ENCODE assay signal across 9 cellular contexts in the genomic region with DNA sequence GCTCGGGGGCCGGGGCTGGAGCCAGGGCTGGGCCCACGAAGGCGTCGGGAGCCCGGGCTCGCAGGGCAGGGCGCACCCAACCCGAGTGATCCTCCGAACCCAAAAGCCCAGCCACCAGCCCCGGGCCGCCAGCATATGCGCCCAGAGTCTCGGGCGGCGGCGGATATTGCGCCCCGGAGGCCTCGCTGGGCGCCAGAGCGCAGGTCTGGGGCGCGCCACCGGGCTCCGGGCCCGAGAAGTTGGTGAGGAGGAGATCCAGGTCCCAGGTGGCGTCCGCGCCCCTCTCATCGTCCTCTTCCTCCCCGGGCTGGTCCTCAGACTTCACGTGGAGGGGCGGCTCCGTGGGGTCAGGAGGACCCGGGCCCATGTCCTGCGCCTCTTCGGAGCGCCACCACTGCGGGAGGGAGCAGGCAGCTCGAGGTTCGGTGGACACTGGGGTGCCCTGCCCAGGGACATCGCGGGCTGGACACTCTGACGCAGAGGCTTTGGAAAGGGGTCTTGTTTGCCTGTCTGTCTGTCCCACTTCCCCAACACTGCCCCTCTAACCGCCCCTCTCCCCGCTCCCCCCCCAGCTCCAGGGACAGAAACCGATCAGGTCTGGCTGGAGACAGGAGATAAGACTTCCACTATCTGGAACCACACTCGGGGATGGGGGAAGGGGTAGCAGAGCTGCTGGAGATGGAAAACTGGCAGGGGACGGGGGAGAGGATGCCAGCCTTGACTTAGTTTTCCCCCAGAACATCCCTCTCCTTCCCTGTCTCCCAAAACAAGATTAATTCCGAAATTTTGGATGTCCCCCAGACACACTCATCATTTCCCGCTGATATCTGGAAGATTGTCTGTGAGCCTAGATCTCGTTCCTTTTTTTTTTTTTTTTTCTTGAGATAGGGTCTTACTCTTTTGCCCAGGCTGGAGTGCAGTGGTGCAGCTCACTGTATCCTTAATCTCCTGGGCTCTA. TPM values are rescaled to one million over a fixed set of nuclear protein-coding genes. Genes with fewer than 3 reads are reported as not detected.
DNase-seq lines count a peak whose midpoint lies in the region; ATAC-seq and TF ChIP-seq lines count a peak whose summit lies in the region.
"Had no signal": no experiment of that assay in that cellular context is flagged by ENCODE, and none has a peak within 500 bp of the region (broad histone marks: within the 10 kb centered on the region; RNA-seq: fewer than 3 reads in every experiment).

No MANE protein-coding gene starts in this region.

- H3K36me3 Mint-ChIP-seq in endothelial cell (ENCODE audit: low read depth, unreplicated experiment) (peaks cover 6% of the 10 kb centered on the region), progenitor cell of endocrine pancreas (ENCODE audit: insufficient read depth) (no peaks in the 10 kb centered on the region)

- H3K9me3 Mint-ChIP-seq in endothelial cell (ENCODE audit: unreplicated experiment): no peaks in the 10 kb centered on the region
- no peaks in the 10 kb centered on the region for H3K9me3 Mint-ChIP-seq in progenitor cell of endocrine pancreas (ENCODE audit: low read depth)

- H3K4me3 Mint-ChIP-seq in endothelial cell (ENCODE audit: unreplicated experiment) (peak overlapping the region; percentile 89), progenitor cell of endocrine pancreas (ENCODE audit: low read depth) (peak overlapping the region; percentile 69)

- no peak overlapping the region for H3K27ac Mint-ChIP-seq in endothelial cell (ENCODE audit: unreplicated experiment)
- H3K27ac Mint-ChIP-seq in progenitor cell of endocrine pancreas: no peak overlapping the region

- no peak for DNase-seq in GM06990 (ENCODE audit: extremely low read depth, insufficient read length)
- DNase-seq in OCI-M1 (lab: John Stamatoyannopoulos, UW): peak; percentile 85
- DNase-seq in endothelial cell (ENCODE audit: low spot score): no peak
- DNase-seq in progenitor cell of endocrine pancreas (ENCODE audit: low spot score, unreplicated experiment): no peak
- no peak for DNase-seq in DMS53 treated with DMSO at 0.1 percent for 48 hours (lab: John Stamatoyannopoulos, UW; ENCODE audit: unreplicated experiment)
- DNase-seq in GM13977 (ENCODE audit: low spot score): no peak
- DNase-seq: NCI-H226 had no signal

- in situ Hi-C loops in GM13977 (cut with MboI; ENCODE audit: low pct_unique_long_range_greater_than_20kb, low sequenced_read_pairs, unreplicated experiment): no loop called here

- no peaks in the 10 kb centered on the region for H3K27me3 ChIP-seq in GM06990 (replicated peaks; ENCODE audit: control insufficient read depth, insufficient read depth, low read length)

- peaks cover 15% of the 10 kb centered on the region for H3K27me3 Mint-ChIP-seq in endothelial cell (ENCODE audit: unreplicated experiment)
- H3K27me3 Mint-ChIP-seq in progenitor cell of endocrine pancreas: peaks cover 12% of the 10 kb centered on the region

- peak overlapping the region; percentile 55; the same call in 1 of the 2 replicates for H3K4me3 ChIP-seq in GM06990 (replicated peaks; ENCODE audit: low read depth, low read length)

- H3K4me1 Mint-ChIP-seq in endothelial cell (ENCODE audit: unreplicated experiment) (peaks cover 7% of the 10 kb centered on the region), progenitor cell of endocrine pancreas (ENCODE audit: low read depth) (peaks cover 10% of the 10 kb centered on the region)

- TF ChIP-seq CTCF in GM06990 (IDR thresholded peaks at IDR 0.05; ENCODE audit: insufficient read depth, low read length, poor library complexity, severe bottlenecking): no peak
- peak; percentile 35 for TF ChIP-seq CTCF in endothelial cell (IDR thresholded peaks at IDR 0.05; ENCODE audit: unreplicated experiment)
- no peak for TF ChIP-seq CTCF in progenitor cell of endocrine pancreas (IDR thresholded peaks at IDR 0.05; ENCODE audit: unreplicated experiment)
- no peak for TF ChIP-seq CTCF in GM13977 (IDR thresholded peaks at IDR 0.05; ENCODE audit: extremely low read depth, insufficient read depth, missing control alignments)

- no peaks in the 10 kb centered on the region for H3K36me3 ChIP-seq in GM06990 (ENCODE audit: control insufficient read depth, insufficient read depth, low read length)

- ATAC-seq in HG02973 (IDR thresholded peaks at IDR 0.05; ENCODE audit: unreplicated experiment) (no peak), GM21723 (IDR thresholded peaks at IDR 0.05; ENCODE audit: unreplicated experiment) (no peak)

RNA-seq across cellular contexts. Expression of a gene that starts 1.0 kb away (rescaled TPM):
- 0.54 TPM for total RNA-seq in endothelial cell (ENCODE audit: unreplicated experiment)
- not detected in 2 replicates for total RNA-seq in progenitor cell of endocrine pancreas

RNA-seq across cellular contexts. Expression of a gene that starts 4.8 kb away (rescaled TPM):
- total RNA-seq in endothelial cell (ENCODE audit: unreplicated experiment) (12.2 TPM), progenitor cell of endocrine pancreas (26.0 and 31.7 TPM in 2 replicates)

RNA-seq across cellular contexts. Expression of a gene that starts 4.9 kb away (rescaled TPM):
- total RNA-seq in endothelial cell (ENCODE audit: unreplicated experiment): 20.0 TPM
- total RNA-seq in progenitor cell of endocrine pancreas: 59.3 and 60.6 TPM in 2 replicates

RNA-seq across cellular contexts. Expression of a gene that starts 33.1 kb away (rescaled TPM):
- total RNA-seq in endothelial cell (ENCODE audit: unreplicated experiment) (not detected), progenitor cell of endocrine pancreas (1.2 and 1.8 TPM in 2 replicates)

RNA-seq across cellular contexts. Expression of a gene that starts 47.5 kb away (rescaled TPM):
- total RNA-seq in endothelial cell (ENCODE audit: unreplicated experiment) (45.8 TPM), progenitor cell of endocrine pancreas (61.2 and 63.3 TPM in 2 replicates)
